ENCODE assay signal across 8 cellular contexts in genomic region chr12:49623142-49623899, GRCh38. TPM values are rescaled to one million over a fixed set of nuclear protein-coding genes. Genes with fewer than 3 reads are reported as not detected.
DNase-seq lines count a peak whose midpoint lies in the region; ATAC-seq and TF ChIP-seq lines count a peak whose summit lies in the region.

PRPF40B (plus strand) TSS chr12:49623561; CDS start chr12:49623591, 30 bp downstream.

- peak; percentile 80 for TF ChIP-seq CTCF in GM13976 (IDR thresholded peaks at IDR 0.05; ENCODE audit: borderline replicate concordance, control extremely low read depth, extremely low read depth, insufficient read depth, missing control alignments)

- DNase-seq in GM13976 (ENCODE audit: low spot score) (peak; percentile 98), NCI-H1436 treated with DMSO at 0.1 percent for 48 hours (lab: John Stamatoyannopoulos, UW) (peak; percentile 49), anterior cingulate cortex (lab: John Stamatoyannopoulos, UW) (peak in 56 of 58 donors; percentile 35 to 96 (median 84)), hepatic stellate cell (ENCODE audit: low spot score) (peak; percentile 98), retina (peak; percentile 85), cortex of kidney (lab: John Stamatoyannopoulos, UW) (no peak)

- intact Hi-C loops in T-helper 2 cell treated with Interferon-gamma antibody and Interleukin-4, amounts not matched to agents 100 ng/mL and 5 ng/mL, for 36 hours (cut with micrococcal nuclease): loop anchor here (1.0 to 10.0 kb wide), 7 partner anchors 43 to 358 kb away; partner anchors contain the start of genes FMNL3, KCNH3, MCRS1 and NCKAP5L

- in situ Hi-C loops in GM13976 (cut with MboI; ENCODE audit: low sequenced_read_pairs, unreplicated experiment): no loop called here

- ATAC-seq in HG02763 (IDR thresholded peaks at IDR 0.05; ENCODE audit: unreplicated experiment): peak; percentile 71

RNA-seq across cellular contexts. Expression of gene PRPF40B, which starts in this region (rescaled TPM):
- 10.1 and 10.8 TPM in 2 replicates for total RNA-seq in T-helper 2 cell treated with Interferon-gamma antibody and Interleukin-4, amounts not matched to agents 100 ng/mL and 5 ng/mL, for 36 hours
